In the genomic region with DNA sequence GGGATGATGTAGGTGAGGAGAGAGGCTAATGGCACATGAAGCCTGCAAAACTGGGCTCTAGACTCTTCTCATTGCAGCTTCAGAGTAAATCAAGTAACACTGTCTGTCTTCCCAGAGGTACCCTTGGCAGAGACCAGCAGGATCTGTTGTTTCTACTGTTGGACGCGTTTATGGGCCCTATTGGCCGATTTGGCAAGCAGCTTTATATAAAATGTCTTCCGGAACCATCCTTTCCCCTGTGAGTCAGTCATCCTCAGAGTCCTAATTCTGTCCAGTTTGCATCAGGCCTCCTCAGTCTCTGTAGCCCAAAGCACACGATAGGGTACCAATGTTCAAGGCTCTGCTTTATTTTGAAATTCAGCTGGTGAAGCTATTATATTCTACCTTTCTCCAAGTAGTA, we compare ENCODE assay signal across 1 cellular context.
TF ChIP-seq lines count a peak whose summit lies in the region.

No MANE protein-coding gene starts in this region.

TF ChIP-seq in GM12878, 131 proteins besides CTCF, POLR2A, EP300 and RAD21 (continued from another document):
- TF ChIP-seq, protein P1, sequence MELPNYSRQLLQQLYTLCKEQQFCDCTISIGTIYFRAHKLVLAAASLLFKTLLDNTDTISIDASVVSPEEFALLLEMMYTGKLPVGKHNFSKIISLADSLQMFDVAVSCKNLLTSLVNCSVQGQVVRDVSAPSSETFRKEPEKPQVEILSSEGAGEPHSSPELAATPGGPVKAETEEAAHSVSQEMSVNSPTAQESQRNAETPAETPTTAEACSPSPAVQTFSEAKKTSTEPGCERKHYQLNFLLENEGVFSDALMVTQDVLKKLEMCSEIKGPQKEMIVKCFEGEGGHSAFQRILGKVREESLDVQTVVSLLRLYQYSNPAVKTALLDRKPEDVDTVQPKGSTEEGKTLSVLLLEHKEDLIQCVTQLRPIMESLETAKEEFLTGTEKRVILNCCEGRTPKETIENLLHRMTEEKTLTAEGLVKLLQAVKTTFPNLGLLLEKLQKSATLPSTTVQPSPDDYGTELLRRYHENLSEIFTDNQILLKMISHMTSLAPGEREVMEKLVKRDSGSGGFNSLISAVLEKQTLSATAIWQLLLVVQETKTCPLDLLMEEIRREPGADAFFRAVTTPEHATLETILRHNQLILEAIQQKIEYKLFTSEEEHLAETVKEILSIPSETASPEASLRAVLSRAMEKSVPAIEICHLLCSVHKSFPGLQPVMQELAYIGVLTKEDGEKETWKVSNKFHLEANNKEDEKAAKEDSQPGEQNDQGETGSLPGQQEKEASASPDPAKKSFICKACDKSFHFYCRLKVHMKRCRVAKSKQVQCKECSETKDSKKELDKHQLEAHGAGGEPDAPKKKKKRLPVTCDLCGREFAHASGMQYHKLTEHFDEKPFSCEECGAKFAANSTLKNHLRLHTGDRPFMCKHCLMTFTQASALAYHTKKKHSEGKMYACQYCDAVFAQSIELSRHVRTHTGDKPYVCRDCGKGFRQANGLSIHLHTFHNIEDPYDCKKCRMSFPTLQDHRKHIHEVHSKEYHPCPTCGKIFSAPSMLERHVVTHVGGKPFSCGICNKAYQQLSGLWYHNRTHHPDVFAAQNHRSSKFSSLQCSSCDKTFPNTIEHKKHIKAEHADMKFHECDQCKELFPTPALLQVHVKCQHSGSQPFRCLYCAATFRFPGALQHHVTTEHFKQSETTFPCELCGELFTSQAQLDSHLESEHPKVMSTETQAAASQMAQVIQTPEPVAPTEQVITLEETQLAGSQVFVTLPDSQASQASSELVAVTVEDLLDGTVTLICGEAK (IDR thresholded peaks at IDR 0.05; ENCODE audit: borderline replicate concordance): no peak
- no peak for TF ChIP-seq TCF3 (IDR thresholded peaks at IDR 0.05; ENCODE audit: borderline replicate concordance, insufficient read depth, low read depth, low read length)
- TF ChIP-seq SMC3 (IDR thresholded peaks at IDR 0.05; ENCODE audit: borderline replicate concordance, low read length): no peak
- no peak for TF ChIP-seq TAF1 (IDR thresholded peaks at IDR 0.05; ENCODE audit: borderline replicate concordance, low read depth, low read length)
- TF ChIP-seq, protein P2, sequence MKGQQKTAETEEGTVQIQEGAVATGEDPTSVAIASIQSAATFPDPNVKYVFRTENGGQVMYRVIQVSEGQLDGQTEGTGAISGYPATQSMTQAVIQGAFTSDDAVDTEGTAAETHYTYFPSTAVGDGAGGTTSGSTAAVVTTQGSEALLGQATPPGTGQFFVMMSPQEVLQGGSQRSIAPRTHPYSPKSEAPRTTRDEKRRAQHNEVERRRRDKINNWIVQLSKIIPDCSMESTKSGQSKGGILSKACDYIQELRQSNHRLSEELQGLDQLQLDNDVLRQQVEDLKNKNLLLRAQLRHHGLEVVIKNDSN (IDR thresholded peaks at IDR 0.05; ENCODE audit: borderline replicate concordance, extremely low read length, insufficient read depth, low read depth, low read length): no peak
- no peak for TF ChIP-seq ZNF274 (IDR thresholded peaks at IDR 0.05; ENCODE audit: insufficient read depth, insufficient read length)
- TF ChIP-seq, protein P3, sequence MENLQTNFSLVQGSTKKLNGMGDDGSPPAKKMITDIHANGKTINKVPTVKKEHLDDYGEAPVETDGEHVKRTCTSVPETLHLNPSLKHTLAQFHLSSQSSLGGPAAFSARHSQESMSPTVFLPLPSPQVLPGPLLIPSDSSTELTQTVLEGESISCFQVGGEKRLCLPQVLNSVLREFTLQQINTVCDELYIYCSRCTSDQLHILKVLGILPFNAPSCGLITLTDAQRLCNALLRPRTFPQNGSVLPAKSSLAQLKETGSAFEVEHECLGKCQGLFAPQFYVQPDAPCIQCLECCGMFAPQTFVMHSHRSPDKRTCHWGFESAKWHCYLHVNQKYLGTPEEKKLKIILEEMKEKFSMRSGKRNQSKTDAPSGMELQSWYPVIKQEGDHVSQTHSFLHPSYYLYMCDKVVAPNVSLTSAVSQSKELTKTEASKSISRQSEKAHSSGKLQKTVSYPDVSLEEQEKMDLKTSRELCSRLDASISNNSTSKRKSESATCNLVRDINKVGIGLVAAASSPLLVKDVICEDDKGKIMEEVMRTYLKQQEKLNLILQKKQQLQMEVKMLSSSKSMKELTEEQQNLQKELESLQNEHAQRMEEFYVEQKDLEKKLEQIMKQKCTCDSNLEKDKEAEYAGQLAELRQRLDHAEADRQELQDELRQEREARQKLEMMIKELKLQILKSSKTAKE (IDR thresholded peaks at IDR 0.05; ENCODE audit: low read depth, poor library complexity, severe bottlenecking): no peak
- no peak for TF ChIP-seq NR2F1 (conservative IDR thresholded peaks at IDR 0.05)
- no peak for TF ChIP-seq CBX5 (IDR thresholded peaks at IDR 0.05; ENCODE audit: low read depth)
- TF ChIP-seq NRF1 (conservative IDR thresholded peaks at IDR 0.05; ENCODE audit: low read depth, low read length): no peak
- TF ChIP-seq BMI1 (IDR thresholded peaks at IDR 0.05; ENCODE audit: borderline replicate concordance): no peak
- TF ChIP-seq, protein P4, sequence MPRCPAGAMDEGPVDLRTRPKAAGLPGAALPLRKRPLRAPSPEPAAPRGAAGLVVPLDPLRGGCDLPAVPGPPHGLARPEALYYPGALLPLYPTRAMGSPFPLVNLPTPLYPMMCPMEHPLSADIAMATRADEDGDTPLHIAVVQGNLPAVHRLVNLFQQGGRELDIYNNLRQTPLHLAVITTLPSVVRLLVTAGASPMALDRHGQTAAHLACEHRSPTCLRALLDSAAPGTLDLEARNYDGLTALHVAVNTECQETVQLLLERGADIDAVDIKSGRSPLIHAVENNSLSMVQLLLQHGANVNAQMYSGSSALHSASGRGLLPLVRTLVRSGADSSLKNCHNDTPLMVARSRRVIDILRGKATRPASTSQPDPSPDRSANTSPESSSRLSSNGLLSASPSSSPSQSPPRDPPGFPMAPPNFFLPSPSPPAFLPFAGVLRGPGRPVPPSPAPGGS (IDR thresholded peaks at IDR 0.05; ENCODE audit: borderline replicate concordance, insufficient read depth, low read depth, low read length, poor library complexity, severe bottlenecking): no peak
- no peak for TF ChIP-seq RFX5 (IDR thresholded peaks at IDR 0.05; ENCODE audit: low read depth, low read length)
- TF ChIP-seq SIN3A (IDR thresholded peaks at IDR 0.05; ENCODE audit: low read depth, low read length): no peak
TF ChIP-seq in GM12878: peak in this region for 0.
